Comparison of ENCODE assay signal across 1 cellular context in the genomic region with DNA sequence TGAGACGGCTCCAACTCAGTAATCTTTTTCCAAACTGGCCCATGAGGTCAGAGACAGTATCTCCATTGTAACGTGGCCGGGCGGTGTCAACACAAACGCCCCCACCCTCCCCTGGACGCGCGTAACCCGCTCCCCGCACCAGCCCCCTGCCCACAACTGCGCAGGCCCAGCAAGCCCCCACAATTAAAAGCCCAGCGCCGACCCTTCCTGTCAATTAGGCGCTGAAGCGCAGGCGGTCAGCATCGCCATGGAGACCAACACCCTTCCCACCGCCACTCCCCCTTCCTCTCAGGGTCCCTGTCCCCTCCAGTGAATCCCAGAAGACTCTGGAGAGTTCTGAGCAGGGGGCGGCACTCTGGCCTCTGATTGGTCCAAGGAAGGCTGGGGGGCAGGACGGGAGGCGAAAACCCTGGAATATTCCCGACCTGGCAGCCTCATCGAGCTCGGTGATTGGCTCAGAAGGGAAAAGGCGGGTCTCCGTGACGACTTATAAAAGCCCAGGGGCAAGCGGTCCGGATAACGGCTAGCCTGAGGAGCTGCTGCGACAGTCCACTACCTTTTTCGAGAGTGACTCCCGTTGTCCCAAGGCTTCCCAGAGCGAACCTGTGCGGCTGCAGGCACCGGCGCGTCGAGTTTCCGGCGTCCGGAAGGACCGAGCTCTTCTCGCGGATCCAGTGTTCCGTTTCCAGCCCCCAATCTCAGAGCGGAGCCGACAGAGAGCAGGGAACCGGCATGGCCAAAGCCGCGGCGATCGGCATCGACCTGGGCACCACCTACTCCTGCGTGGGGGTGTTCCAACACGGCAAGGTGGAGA.
TF ChIP-seq lines count a peak whose summit lies in the region.

Gene HSPA1A, plus strand, starts transcription at position 519 of the 814 bp plus-strand sequence. Its CDS starts 214 bp downstream, at position 733.
Gene HSPA1L, minus strand, starts transcription at position 259 of the 814 bp plus-strand sequence. CDS start 3,311 bp downstream, outside the sequence.

TF ChIP-seq in HCT116, 20 proteins besides CTCF, POLR2A, EP300 and RAD21 (continued from another document):
- TF ChIP-seq EZH2phosphoT487 (IDR thresholded peaks at IDR 0.05; ENCODE audit: borderline replicate concordance) (no peak), SP1 (IDR thresholded peaks at IDR 0.05; ENCODE audit: low read depth) (no peak), JUND (IDR thresholded peaks at IDR 0.05) (no peak), SRF (IDR thresholded peaks at IDR 0.05; ENCODE audit: low read depth) (no peak), CEBPB (IDR thresholded peaks at IDR 0.05; ENCODE audit: low read depth) (no peak), EGR1 (IDR thresholded peaks at IDR 0.05; ENCODE audit: low read depth) (no peak), YY1 (IDR thresholded peaks at IDR 0.05; ENCODE audit: extremely low read depth, insufficient replicate concordance, low read depth, low read length) (no peak), MAX (IDR thresholded peaks at IDR 0.05) (no peak)
- TF ChIP-seq, protein P1, sequence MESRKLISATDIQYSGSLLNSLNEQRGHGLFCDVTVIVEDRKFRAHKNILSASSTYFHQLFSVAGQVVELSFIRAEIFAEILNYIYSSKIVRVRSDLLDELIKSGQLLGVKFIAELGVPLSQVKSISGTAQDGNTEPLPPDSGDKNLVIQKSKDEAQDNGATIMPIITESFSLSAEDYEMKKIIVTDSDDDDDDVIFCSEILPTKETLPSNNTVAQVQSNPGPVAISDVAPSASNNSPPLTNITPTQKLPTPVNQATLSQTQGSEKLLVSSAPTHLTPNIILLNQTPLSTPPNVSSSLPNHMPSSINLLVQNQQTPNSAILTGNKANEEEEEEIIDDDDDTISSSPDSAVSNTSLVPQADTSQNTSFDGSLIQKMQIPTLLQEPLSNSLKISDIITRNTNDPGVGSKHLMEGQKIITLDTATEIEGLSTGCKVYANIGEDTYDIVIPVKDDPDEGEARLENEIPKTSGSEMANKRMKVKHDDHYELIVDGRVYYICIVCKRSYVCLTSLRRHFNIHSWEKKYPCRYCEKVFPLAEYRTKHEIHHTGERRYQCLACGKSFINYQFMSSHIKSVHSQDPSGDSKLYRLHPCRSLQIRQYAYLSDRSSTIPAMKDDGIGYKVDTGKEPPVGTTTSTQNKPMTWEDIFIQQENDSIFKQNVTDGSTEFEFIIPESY (IDR thresholded peaks at IDR 0.05; ENCODE audit: extremely low read depth, insufficient replicate concordance, low read length), result no peak
